In genomic region chr2:165864353-165864752, GRCh38 we compare ENCODE assay signal across 14 cellular contexts.
DNase-seq lines count a peak whose midpoint lies in the region; ATAC-seq and TF ChIP-seq lines count a peak whose summit lies in the region.
"Had no signal": no experiment of that assay in that cellular context is flagged by ENCODE, and none has a peak within 500 bp of the region (broad histone marks: within the 10 kb centered on the region; RNA-seq: fewer than 3 reads in every experiment).

No MANE protein-coding gene starts in this region.

- in situ Hi-C loops in GM13977 (cut with MboI; ENCODE audit: low pct_unique_long_range_greater_than_20kb, low sequenced_read_pairs, unreplicated experiment): no loop called here

- DNase-seq in H7: peak; percentile 9
- DNase-seq in neural crest cell (ENCODE audit: low read depth, low spot score): no peak
- DNase-seq in GM13977 (ENCODE audit: low spot score): no peak
- no peak for DNase-seq in upper lobe of right lung
- DNase-seq in mesenchymal stem cell: no peak
- DNase-seq: activated naive CD8-positive, alpha-beta T cell treated with anti-CD3 and anti-CD28 coated beads, Interleukin-2, amount 10 ng/mL, durations not matched to agents 7 days and 5 days; NCI-H1930; WERI-Rb-1 had no signal

- H3K4me2 ChIP-seq in mesenchymal stem cell (ENCODE audit: low read length, poor library complexity, severe bottlenecking): no peak overlapping the region
- H3K4me2 ChIP-seq: BLaER1 treated with 17β-estradiol and CSF1 and Interleukin-3, amounts not matched to agents 10 nM and 100 nM had no signal

- H3K4me1 Mint-ChIP-seq in brain (peaks cover 61% of the 10 kb centered on the region), neural crest cell (peaks cover 19% of the 10 kb centered on the region)

- no peak overlapping the region for H3K14ac ChIP-seq in mesenchymal stem cell (ENCODE audit: low read length in 2 of 2)

- H2AK5ac ChIP-seq in mesenchymal stem cell (ENCODE audit: low read length, severe bottlenecking): no peak overlapping the region

- H3K23ac ChIP-seq in mesenchymal stem cell (ENCODE audit: low read length in 2 of 2): no peak overlapping the region

- no peaks in the 10 kb centered on the region for H3K79me1 ChIP-seq in mesenchymal stem cell (replicated peaks; ENCODE audit: low read length, poor library complexity, severe bottlenecking)

- H3K36me3 ChIP-seq in H7 (replicated peaks; ENCODE audit: control insufficient read depth, insufficient read depth, low read length) (no peaks in the 10 kb centered on the region; the same call in 1 of the 2 replicates), upper lobe of right lung (no peaks in the 10 kb centered on the region), mesenchymal stem cell (ENCODE audit: control insufficient read depth in 1 of 2, insufficient read depth in 2 of 2, low read depth in 1 of 2, low read length in 2 of 2) (peaks cover 0 to 4% of the 10 kb centered on the region in 2 experiments)
- H3K36me3 ChIP-seq: WERI-Rb-1 had no signal

- H3K27me3 Mint-ChIP-seq in brain: no peaks in the 10 kb centered on the region
- no peaks in the 10 kb centered on the region for H3K27me3 Mint-ChIP-seq in neural crest cell (ENCODE audit: low read depth)
- H3K27me3 Mint-ChIP-seq: activated naive CD8-positive, alpha-beta T cell treated with anti-CD3 and anti-CD28 coated beads, Interleukin-2, amount 10 ng/mL, durations not matched to agents 7 days and 5 days had no signal

- intact Hi-C loops in upper lobe of right lung (cut with DNase I): no loop called here

- H3K9me3 ChIP-seq in upper lobe of right lung: no peaks in the 10 kb centered on the region
- peaks cover 2% of the 10 kb centered on the region for H3K9me3 ChIP-seq in mesenchymal stem cell (ENCODE audit: control insufficient read depth, low read length)

- no peak overlapping the region for H3K18ac ChIP-seq in mesenchymal stem cell (ENCODE audit: low read depth in 1 of 2, low read length in 2 of 2)

- no peak overlapping the region for H2AFZ ChIP-seq in mesenchymal stem cell (ENCODE audit: low read depth, low read length)

- no peaks in the 10 kb centered on the region for H3K4me1 ChIP-seq in upper lobe of right lung
- no peaks in the 10 kb centered on the region for H3K4me1 ChIP-seq in mesenchymal stem cell (ENCODE audit: control insufficient read depth, insufficient read depth, low read depth, low read length)
- H3K4me1 ChIP-seq: BLaER1 treated with 17β-estradiol and CSF1 and Interleukin-3, amounts not matched to agents 10 nM and 100 nM had no signal

- ATAC-seq in GM19397 (IDR thresholded peaks at IDR 0.05; ENCODE audit: unreplicated experiment) (peak; percentile 33), upper lobe of right lung (no peak)

- H2BK15ac ChIP-seq in mesenchymal stem cell (ENCODE audit: low read depth, poor library complexity, severe bottlenecking): no peak overlapping the region

- H3K4me3 Mint-ChIP-seq in brain (peak overlapping the region; percentile 70 to 80 (median 74)), neural crest cell (peak overlapping the region; percentile 10)
- H3K4me3 Mint-ChIP-seq: activated naive CD8-positive, alpha-beta T cell treated with anti-CD3 and anti-CD28 coated beads, Interleukin-2, amount 10 ng/mL, durations not matched to agents 7 days and 5 days; activated T-helper 1 cell treated with anti-CD3 and anti-CD28 coated beads, Interleukin-12 subunit alpha, Interleukin-12 subunit beta, Interleukin-2, Interleukin-4 antibody, amounts not matched to agents 30 ng/mL and 10 ng/mL and 1 ng/mL, durations not matched to agents 14 hours and 24 hours and 36 hours; T-helper 1 cell treated with Interleukin-12 subunit alpha and Interleukin-12 subunit beta and Interleukin-4 antibody, amounts not matched to agents 30 μg/mL and 1 μg/mL, for 36 hours had no signal

- H3K27me3 ChIP-seq in H7 (ENCODE audit: control insufficient read depth, insufficient read depth, low read length) (no peaks in the 10 kb centered on the region), upper lobe of right lung (no peaks in the 10 kb centered on the region), mesenchymal stem cell (ENCODE audit: control insufficient read depth in 1 of 2, insufficient read depth in 1 of 2, low read length in 2 of 2) (no peaks in the 10 kb centered on the region)
- H3K27me3 ChIP-seq: BLaER1 treated with 17β-estradiol and CSF1 and Interleukin-3, amounts not matched to agents 10 nM and 100 nM had no signal

- H3K9ac ChIP-seq in mesenchymal stem cell (ENCODE audit: low read length): no peak overlapping the region
- H3K9ac ChIP-seq: BLaER1 treated with 17β-estradiol and CSF1 and Interleukin-3, amounts not matched to agents 10 nM and 100 nM had no signal

- 100% methylated on average over 1 of the region's 5 CpGs for WGBS in mesenchymal stem cell

- H3K9me3 Mint-ChIP-seq in brain (peaks cover 8 to 19% (median 18%) of the 10 kb centered on the region in 5 experiments), neural crest cell (peaks cover 3% of the 10 kb centered on the region)

- no peak overlapping the region for H3K4ac ChIP-seq in mesenchymal stem cell (ENCODE audit: low read depth in 1 of 2, low read length in 2 of 2)

- H3K27ac Mint-ChIP-seq in brain: peak overlapping the region; percentile 75 to 92 (median 89)
- peak overlapping the region; percentile 47 for H3K27ac Mint-ChIP-seq in neural crest cell (ENCODE audit: unreplicated experiment)
- H3K27ac Mint-ChIP-seq: activated naive CD8-positive, alpha-beta T cell treated with anti-CD3 and anti-CD28 coated beads, Interleukin-2, amount 10 ng/mL, durations not matched to agents 7 days and 5 days; activated T-helper 1 cell treated with anti-CD3 and anti-CD28 coated beads, Interleukin-12 subunit alpha, Interleukin-12 subunit beta, Interleukin-2, Interleukin-4 antibody, amounts not matched to agents 30 ng/mL and 10 ng/mL and 1 ng/mL, durations not matched to agents 14 hours and 24 hours and 36 hours; T-helper 1 cell treated with Interleukin-12 subunit alpha and Interleukin-12 subunit beta and Interleukin-4 antibody, amounts not matched to agents 30 μg/mL and 1 μg/mL, for 36 hours had no signal

- H3K36me3 Mint-ChIP-seq in brain (peaks cover 14% of the 10 kb centered on the region), neural crest cell (ENCODE audit: low read depth) (peaks cover 20% of the 10 kb centered on the region)

- H3K27ac ChIP-seq in upper lobe of right lung: no peak overlapping the region
- no peak overlapping the region for H3K27ac ChIP-seq in mesenchymal stem cell (ENCODE audit: low read length, poor library complexity, severe bottlenecking)
- H3K27ac ChIP-seq: BLaER1 treated with 17β-estradiol and CSF1 and Interleukin-3, amounts not matched to agents 10 nM and 100 nM; skin epidermis; WERI-Rb-1 had no signal

- TF ChIP-seq CTCF in brain (conservative IDR thresholded peaks at IDR 0.05) (no peak), neural crest cell (conservative IDR thresholded peaks at IDR 0.05) (no peak), GM13977 (IDR thresholded peaks at IDR 0.05; ENCODE audit: extremely low read depth, insufficient read depth, missing control alignments) (no peak), upper lobe of right lung (IDR thresholded peaks at IDR 0.05) (no peak)

- H2BK12ac ChIP-seq in mesenchymal stem cell (ENCODE audit: low read length in 2 of 2): no peak overlapping the region

- no peak overlapping the region for H2BK5ac ChIP-seq in mesenchymal stem cell (ENCODE audit: low read depth, low read length, poor library complexity, severe bottlenecking)

- no peak overlapping the region for H3K4me3 ChIP-seq in H7 (ENCODE audit: insufficient read depth, low read depth, low read length)
- no peak overlapping the region for H3K4me3 ChIP-seq in upper lobe of right lung
- no peak overlapping the region for H3K4me3 ChIP-seq in mesenchymal stem cell (ENCODE audit: insufficient read depth in 1 of 2, low read depth in 1 of 2, low read length in 2 of 2)
- H3K4me3 ChIP-seq: BLaER1 treated with 17β-estradiol and CSF1 and Interleukin-3, amounts not matched to agents 10 nM and 100 nM; skin epidermis had no signal

- no peak overlapping the region for H2BK120ac ChIP-seq in mesenchymal stem cell (ENCODE audit: low read depth, low read length)

- no peak overlapping the region for H4K91ac ChIP-seq in mesenchymal stem cell (ENCODE audit: low read length)

- H4K8ac ChIP-seq in mesenchymal stem cell (ENCODE audit: low read length): no peak overlapping the region
